ENCODE assay signal across 13 cellular contexts in the genomic region with DNA sequence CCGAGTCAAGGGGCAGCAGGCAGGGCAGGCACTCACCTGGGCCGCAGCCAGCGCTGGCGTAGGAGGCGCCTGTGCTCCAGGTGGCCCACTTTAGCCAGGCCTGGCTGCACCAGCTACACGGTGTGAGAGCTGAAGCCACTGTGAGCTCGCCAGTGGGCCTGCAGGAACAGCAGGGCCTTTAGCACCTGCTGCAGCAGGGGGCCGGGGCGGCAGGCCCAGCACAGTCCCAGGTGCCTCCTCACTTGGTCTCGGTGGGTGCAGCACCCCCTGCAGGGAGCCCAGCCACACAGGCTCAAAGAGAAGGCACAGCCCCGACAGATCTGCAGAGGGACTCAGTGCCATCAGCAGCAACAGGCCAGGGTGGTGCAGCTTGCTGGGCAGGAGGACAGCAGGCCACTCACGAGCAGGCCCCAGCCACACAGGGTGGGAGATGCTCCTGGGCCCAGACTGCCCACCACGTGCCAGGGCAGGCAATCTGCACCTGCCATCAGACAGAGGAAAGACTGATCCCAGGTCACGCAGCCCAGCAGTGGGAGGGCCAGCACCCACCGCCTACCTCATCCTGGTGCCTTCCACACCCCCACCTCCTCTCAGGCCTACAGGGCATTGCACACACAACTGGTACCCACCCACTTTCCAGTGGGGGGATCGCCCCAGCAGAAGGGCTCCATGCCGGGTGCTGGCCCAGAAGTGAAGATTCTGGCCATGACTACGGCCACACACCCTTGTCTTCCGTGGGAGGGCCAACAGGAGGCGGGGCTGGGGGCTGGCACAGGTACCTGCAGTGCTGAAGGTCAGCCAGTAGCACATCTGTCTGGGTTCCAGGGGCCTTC. TPM values are rescaled to one million over a fixed set of nuclear protein-coding genes. Genes with fewer than 3 reads are reported as not detected.
DNase-seq lines count a peak whose midpoint lies in the region; ATAC-seq and TF ChIP-seq lines count a peak whose summit lies in the region.
"Had no signal": no experiment of that assay in that cellular context is flagged by ENCODE, and none has a peak within 500 bp of the region (broad histone marks: within the 10 kb centered on the region; RNA-seq: fewer than 3 reads in every experiment).

No MANE protein-coding gene starts in this region.

- H3K9me2 ChIP-seq in SU-DHL-6 (replicated peaks; ENCODE audit: insufficient read depth, low read length), result no peaks in the 10 kb centered on the region

- peaks cover 10% of the 10 kb centered on the region for H3K27me3 Mint-ChIP-seq in activated T-cell treated with anti-CD3 and anti-CD28 coated beads, Interleukin-2, amount 50 U/mL, for 4 hours (ENCODE audit: low read depth)
- peaks cover 14% of the 10 kb centered on the region for H3K27me3 Mint-ChIP-seq in activated T-cell treated with anti-CD3 and anti-CD28 coated beads, Interleukin-2, amount 50 U/mL, for 24 hours

- H3F3A ChIP-seq in SU-DHL-6 (ENCODE audit: insufficient read depth), result no peaks in the 10 kb centered on the region

- H4K20me1 ChIP-seq in SU-DHL-6 (ENCODE audit: low read depth, low read length), result no peaks in the 10 kb centered on the region

- H3K36me3 Mint-ChIP-seq in activated T-cell treated with anti-CD3 and anti-CD28 coated beads, Interleukin-2, amount 50 U/mL, for 4 hours (ENCODE audit: insufficient read depth), result no peaks in the 10 kb centered on the region
- H3K36me3 Mint-ChIP-seq in activated T-cell treated with anti-CD3 and anti-CD28 coated beads, Interleukin-2, amount 50 U/mL, for 24 hours (ENCODE audit: low read depth), result peaks cover under 1% of the 10 kb centered on the region

- DNase-seq in activated T-cell treated with anti-CD3 and anti-CD28 coated beads, Interleukin-2, amount 50 U/mL, for 4 hours, result no peak
- no peak for DNase-seq in activated T-cell treated with anti-CD3 and anti-CD28 coated beads, Interleukin-2, amount 50 U/mL, for 24 hours
- DNase-seq in HuH-7 (ENCODE audit: low spot score) (peak; percentile 80), retina (peak; percentile 43), GM13976 (ENCODE audit: low spot score) (no peak)
- DNase-seq in stimulated activated CD4-positive, alpha-beta T cell treated with anti-CD3 and anti-CD28 coated beads, Interleukin-2, amount 100 ng/mL, for 24 hours, result no peak
- DNase-seq: NCI-H524 treated with DMSO at 0.1 percent for 48 hours, transverse colon had no signal

- no peaks in the 10 kb centered on the region for H3K79me2 ChIP-seq in SU-DHL-6 (ENCODE audit: insufficient read depth, low read length)

- no peak overlapping the region for H3K27ac Mint-ChIP-seq in activated T-cell treated with anti-CD3 and anti-CD28 coated beads, Interleukin-2, amount 50 U/mL, for 24 hours

- H3K4me3 ChIP-seq in SU-DHL-6 (ENCODE audit: insufficient read depth, low read length, poor library complexity, severe bottlenecking), result no peak overlapping the region
- H3K4me3 ChIP-seq: transverse colon had no signal

- in situ Hi-C loops in GM13976 (cut with MboI; ENCODE audit: low sequenced_read_pairs, unreplicated experiment), result no loop called here

- no peaks in the 10 kb centered on the region for H3K27me3 ChIP-seq in SU-DHL-6 (ENCODE audit: low read length)

- no peaks in the 10 kb centered on the region for H3K4me1 Mint-ChIP-seq in activated T-cell treated with anti-CD3 and anti-CD28 coated beads, Interleukin-2, amount 50 U/mL, for 4 hours (ENCODE audit: low read depth)
- H3K4me1 Mint-ChIP-seq in activated T-cell treated with anti-CD3 and anti-CD28 coated beads, Interleukin-2, amount 50 U/mL, for 24 hours (ENCODE audit: low read depth), result no peaks in the 10 kb centered on the region

- no peak overlapping the region for H3K4me3 Mint-ChIP-seq in activated T-cell treated with anti-CD3 and anti-CD28 coated beads, Interleukin-2, amount 50 U/mL, for 4 hours
- H3K4me3 Mint-ChIP-seq in activated T-cell treated with anti-CD3 and anti-CD28 coated beads, Interleukin-2, amount 50 U/mL, for 24 hours, result no peak overlapping the region

- no peaks in the 10 kb centered on the region for H3K36me3 ChIP-seq in SU-DHL-6 (ENCODE audit: low read length)
- H3K36me3 ChIP-seq: transverse colon had no signal

- no peak overlapping the region for H3K27ac ChIP-seq in SU-DHL-6 (ENCODE audit: low read depth, low read length)
- H3K27ac ChIP-seq: C4-2B, epithelial cell of prostate, transverse colon had no signal

- ATAC-seq in activated T-cell treated with anti-CD3 and anti-CD28 coated beads, Interleukin-2, amount 50 U/mL, for 4 hours, result peak; percentile 27 to 49
- no peak for ATAC-seq in HG03097 (IDR thresholded peaks at IDR 0.05; ENCODE audit: low FRiP score, unreplicated experiment)

- TF ChIP-seq CTCF in SU-DHL-6 (IDR thresholded peaks at IDR 0.05; ENCODE audit: insufficient read depth, low read length, poor library complexity, severe bottlenecking) (peak; percentile 19), GM13976 (IDR thresholded peaks at IDR 0.05; ENCODE audit: borderline replicate concordance, control extremely low read depth, extremely low read depth, insufficient read depth, missing control alignments) (no peak)

- H2AFZ ChIP-seq in SU-DHL-6 (ENCODE audit: low read depth, low read length, severe bottlenecking), result no peak overlapping the region

- no peaks in the 10 kb centered on the region for H3K9me3 ChIP-seq in SU-DHL-6 (ENCODE audit: insufficient read depth, low read length)
- H3K9me3 ChIP-seq: transverse colon had no signal

- no peak overlapping the region for H3K9ac ChIP-seq in SU-DHL-6 (ENCODE audit: low read length)

- H3K9me3 Mint-ChIP-seq in activated T-cell treated with anti-CD3 and anti-CD28 coated beads, Interleukin-2, amount 50 U/mL, for 4 hours, result no peaks in the 10 kb centered on the region
- no peaks in the 10 kb centered on the region for H3K9me3 Mint-ChIP-seq in activated T-cell treated with anti-CD3 and anti-CD28 coated beads, Interleukin-2, amount 50 U/mL, for 24 hours

- no peak overlapping the region for H3K4me2 ChIP-seq in SU-DHL-6 (ENCODE audit: low read depth, low read length, poor library complexity, severe bottlenecking)

RNA-seq across cellular contexts. Expression of a gene that starts 15.8 kb away (rescaled TPM):
- total RNA-seq in activated T-cell treated with anti-CD3 and anti-CD28 coated beads, Interleukin-2, amount 50 U/mL, for 4 hours, result 1 to 10 TPM; 5.5 to 6.9 (median 6.2) TPM

RNA-seq across cellular contexts. Expression of a gene that starts 21.4 kb away (rescaled TPM):
- total RNA-seq in activated T-cell treated with anti-CD3 and anti-CD28 coated beads, Interleukin-2, amount 50 U/mL, for 4 hours, result not detected
- total RNA-seq: omental fat pad, transverse colon had no signal

RNA-seq across cellular contexts. Expression of a gene that starts 33.2 kb away (rescaled TPM):
- total RNA-seq in activated T-cell treated with anti-CD3 and anti-CD28 coated beads, Interleukin-2, amount 50 U/mL, for 4 hours, result 10 to 100 TPM; 27.2 to 33.7 (median 27.3) TPM

RNA-seq across cellular contexts. Expression of a gene that starts 34.4 kb away (rescaled TPM):
- under 1 TPM; 0.22 to 0.46 (median 0.37) TPM for total RNA-seq in activated T-cell treated with anti-CD3 and anti-CD28 coated beads, Interleukin-2, amount 50 U/mL, for 4 hours

RNA-seq across cellular contexts. Expression of a gene that starts 42.8 kb away (rescaled TPM):
- 1 to 10 TPM; 5.8 to 6.4 (median 6.4) TPM for total RNA-seq in activated T-cell treated with anti-CD3 and anti-CD28 coated beads, Interleukin-2, amount 50 U/mL, for 4 hours

Comparison
In these comparisons a context has a peak if more than half of its experiments do, and no peak if none do; other contexts are left out.
1. DNase-seq: peak in HuH-7 (single experiment) and retina (single experiment); none in activated T-cell treated with anti-CD3 and anti-CD28 coated beads, Interleukin-2, amount 50 U/mL, for 4 hours (single experiment), activated T-cell treated with anti-CD3 and anti-CD28 coated beads, Interleukin-2, amount 50 U/mL, for 24 hours (single experiment), GM13976 (single experiment) and stimulated activated CD4-positive, alpha-beta T cell treated with anti-CD3 and anti-CD28 coated beads, Interleukin-2, amount 100 ng/mL, for 24 hours (0 of 2).